ENCODE assay signal across 16 cellular contexts in genomic region chr2:61435291-61435690, GRCh38.
"Had no signal": no experiment of that assay in that cellular context is flagged by ENCODE, and none has a peak within 500 bp of the region (broad histone marks: within the 10 kb centered on the region; RNA-seq: fewer than 3 reads in every experiment).

No MANE protein-coding gene starts in this region.

- DNase-seq: activated CD4-positive, alpha-beta T cell treated with anti-CD3 and anti-CD28 coated beads for 48 hours; activated T-cell treated with anti-CD3 and anti-CD28 coated beads for 4 hours; anterior cingulate cortex; glutamatergic neuron; left cardiac atrium; naive thymus-derived CD8-positive, alpha-beta T cell; stimulated activated CD4-positive, alpha-beta T cell treated with anti-CD3 and anti-CD28 coated beads, Interleukin-12 subunit alpha, Interleukin-12 subunit beta, amount 100 ng/mL, for 4 hours; stimulated activated naive CD4-positive, alpha-beta T cell treated with Interleukin-2 at 50 U/mL for 16 hours; SW 1271; T1000; testis; upper lobe of right lung; WERI-Rb-1 had no signal

- H3K27me3 ChIP-seq: esophagus muscularis mucosa, testis, upper lobe of right lung had no signal

- H3K9me3 ChIP-seq: testis, upper lobe of right lung had no signal

- H3K27ac ChIP-seq: esophagus muscularis mucosa, testis, upper lobe of right lung, WERI-Rb-1 had no signal

- H3K4me3 ChIP-seq: esophagus muscularis mucosa, testis, upper lobe of right lung had no signal

- H3K36me3 ChIP-seq: esophagus muscularis mucosa, upper lobe of right lung had no signal

- FAIRE-seq: endometrium had no signal

- ATAC-seq: activated naive CD4-positive, alpha-beta T cell treated with anti-CD3 and anti-CD28 coated beads, Interleukin-2, amount 50 U/mL, for 72 hours; naive thymus-derived CD8-positive, alpha-beta T cell; upper lobe of right lung had no signal
